In the genomic region with DNA sequence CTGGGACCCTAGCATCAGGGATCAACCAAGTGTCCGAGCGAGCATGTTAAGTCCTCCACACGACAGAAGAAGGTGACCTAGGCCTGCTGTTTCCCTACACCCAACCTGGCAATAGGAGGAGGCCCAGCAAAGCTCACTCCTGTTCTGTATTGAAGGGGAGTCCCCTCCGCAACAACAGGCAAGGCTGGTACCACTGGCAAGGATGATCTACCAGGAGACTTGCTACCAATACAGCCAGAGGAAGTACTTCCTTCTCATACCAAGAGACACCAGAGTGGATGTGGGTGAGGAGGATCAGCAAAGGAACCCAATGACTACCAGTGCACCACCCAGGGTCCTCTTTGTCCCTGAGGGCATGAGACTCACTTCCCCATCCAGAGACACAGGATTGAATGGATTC, we compare ENCODE assay signal across 1 cellular context.
TF ChIP-seq lines count a peak whose summit lies in the region.

No MANE protein-coding gene starts in this region.

TF ChIP-seq in SK-N-SH, 30 proteins besides CTCF, POLR2A, EP300 and RAD21:
- TF ChIP-seq FOXJ3 (CRISPR knock-in tag; IDR thresholded peaks at IDR 0.05) (no peak), TCF12 (IDR thresholded peaks at IDR 0.05) (no peak), CHD2 (IDR thresholded peaks at IDR 0.05; ENCODE audit: low read length, partially characterized antibody) (no peak), NRF1 (IDR thresholded peaks at IDR 0.05; ENCODE audit: low read depth, low read length) (no peak), TAF1 (IDR thresholded peaks at IDR 0.05; ENCODE audit: borderline replicate concordance, low read depth, low read length) (no peak), MXI1 (IDR thresholded peaks at IDR 0.05; ENCODE audit: low read depth, low read length) (no peak), GABPA (IDR thresholded peaks at IDR 0.05; ENCODE audit: low read depth) (no peak), JUND (IDR thresholded peaks at IDR 0.05) (no peak), NFIC (IDR thresholded peaks at IDR 0.05; ENCODE audit: borderline replicate concordance) (no peak), FOXM1 (IDR thresholded peaks at IDR 0.05; ENCODE audit: low read depth) (no peak)
- TF ChIP-seq, protein P1, sequence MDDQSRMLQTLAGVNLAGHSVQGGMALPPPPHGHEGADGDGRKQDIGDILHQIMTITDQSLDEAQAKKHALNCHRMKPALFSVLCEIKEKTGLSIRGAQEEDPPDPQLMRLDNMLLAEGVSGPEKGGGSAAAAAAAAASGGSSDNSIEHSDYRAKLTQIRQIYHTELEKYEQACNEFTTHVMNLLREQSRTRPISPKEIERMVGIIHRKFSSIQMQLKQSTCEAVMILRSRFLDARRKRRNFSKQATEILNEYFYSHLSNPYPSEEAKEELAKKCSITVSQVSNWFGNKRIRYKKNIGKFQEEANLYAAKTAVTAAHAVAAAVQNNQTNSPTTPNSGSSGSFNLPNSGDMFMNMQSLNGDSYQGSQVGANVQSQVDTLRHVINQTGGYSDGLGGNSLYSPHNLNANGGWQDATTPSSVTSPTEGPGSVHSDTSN (IDR thresholded peaks at IDR 0.05): no peak
- TF ChIP-seq, protein P2, sequence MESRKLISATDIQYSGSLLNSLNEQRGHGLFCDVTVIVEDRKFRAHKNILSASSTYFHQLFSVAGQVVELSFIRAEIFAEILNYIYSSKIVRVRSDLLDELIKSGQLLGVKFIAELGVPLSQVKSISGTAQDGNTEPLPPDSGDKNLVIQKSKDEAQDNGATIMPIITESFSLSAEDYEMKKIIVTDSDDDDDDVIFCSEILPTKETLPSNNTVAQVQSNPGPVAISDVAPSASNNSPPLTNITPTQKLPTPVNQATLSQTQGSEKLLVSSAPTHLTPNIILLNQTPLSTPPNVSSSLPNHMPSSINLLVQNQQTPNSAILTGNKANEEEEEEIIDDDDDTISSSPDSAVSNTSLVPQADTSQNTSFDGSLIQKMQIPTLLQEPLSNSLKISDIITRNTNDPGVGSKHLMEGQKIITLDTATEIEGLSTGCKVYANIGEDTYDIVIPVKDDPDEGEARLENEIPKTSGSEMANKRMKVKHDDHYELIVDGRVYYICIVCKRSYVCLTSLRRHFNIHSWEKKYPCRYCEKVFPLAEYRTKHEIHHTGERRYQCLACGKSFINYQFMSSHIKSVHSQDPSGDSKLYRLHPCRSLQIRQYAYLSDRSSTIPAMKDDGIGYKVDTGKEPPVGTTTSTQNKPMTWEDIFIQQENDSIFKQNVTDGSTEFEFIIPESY (IDR thresholded peaks at IDR 0.05; ENCODE audit: borderline replicate concordance, low read depth): no peak
